ENCODE assay signal across 22 cellular contexts in genomic region chr10:84846646-84847045, GRCh38.
"Had no signal": no experiment of that assay in that cellular context is flagged by ENCODE, and none has a peak within 500 bp of the region (broad histone marks: within the 10 kb centered on the region; RNA-seq: fewer than 3 reads in every experiment).

No MANE protein-coding gene starts in this region.

- H3K27me3 Mint-ChIP-seq: activated CD4-positive, alpha-beta memory T cell treated with anti-CD3 and anti-CD28 coated beads, Interleukin-2, amount 10 ng/mL, durations not matched to agents 7 days and 5 days; activated CD4-positive, alpha-beta T cell treated with anti-CD3 and anti-CD28 coated beads, Interleukin-2, amount 10 ng/mL, durations not matched to agents 7 days and 5 days had no signal

- H3K4me1 ChIP-seq: breast epithelium had no signal

- H3K27me3 ChIP-seq: breast epithelium, MG63 had no signal

- H3K36me3 ChIP-seq: breast epithelium, MG63 had no signal

- H3K27ac ChIP-seq: breast epithelium, VCaP had no signal

- H3K4me2 ChIP-seq: SK-N-SH had no signal

- H3K9me3 Mint-ChIP-seq: activated CD4-positive, alpha-beta memory T cell treated with anti-CD3 and anti-CD28 coated beads, Interleukin-2, amount 10 ng/mL, durations not matched to agents 7 days and 5 days; activated CD4-positive, alpha-beta T cell treated with anti-CD3 and anti-CD28 coated beads, Interleukin-2, amount 10 ng/mL, durations not matched to agents 7 days and 5 days; activated naive CD4-positive, alpha-beta T cell treated with anti-CD3 and anti-CD28 coated beads, Interleukin-2, amount 50 U/mL, for 24 hours had no signal

- H3K27ac Mint-ChIP-seq: activated CD4-positive, alpha-beta memory T cell treated with anti-CD3 and anti-CD28 coated beads, Interleukin-2, amount 10 ng/mL, durations not matched to agents 7 days and 5 days; activated CD4-positive, alpha-beta T cell treated with anti-CD3 and anti-CD28 coated beads, Interleukin-2, amount 10 ng/mL, durations not matched to agents 7 days and 5 days; activated naive CD4-positive, alpha-beta T cell treated with anti-CD3 and anti-CD28 coated beads, Interleukin-2, amount 50 U/mL, for 24 hours had no signal

- H3K4me3 Mint-ChIP-seq: activated CD4-positive, alpha-beta memory T cell treated with anti-CD3 and anti-CD28 coated beads, Interleukin-2, amount 10 ng/mL, durations not matched to agents 7 days and 5 days; activated CD4-positive, alpha-beta T cell treated with anti-CD3 and anti-CD28 coated beads, Interleukin-2, amount 10 ng/mL, durations not matched to agents 7 days and 5 days; activated naive CD4-positive, alpha-beta T cell treated with anti-CD3 and anti-CD28 coated beads, Interleukin-2, amount 50 U/mL, for 24 hours had no signal

- ATAC-seq: HepG2, Right ventricle myocardium inferior had no signal

- H3K36me3 Mint-ChIP-seq: activated naive CD4-positive, alpha-beta T cell treated with anti-CD3 and anti-CD28 coated beads, Interleukin-2, amount 50 U/mL, for 24 hours had no signal

- DNase-seq: activated CD4-positive, alpha-beta memory T cell treated with anti-CD3 and anti-CD28 coated beads, Interleukin-2, amount 10 ng/mL, durations not matched to agents 7 days and 5 days; activated CD4-positive, alpha-beta T cell treated with anti-CD3 and anti-CD28 coated beads, Interleukin-2, amount 10 ng/mL, durations not matched to agents 7 days and 5 days; activated CD4-positive, CD25-positive, alpha-beta regulatory T cell; aorta; MG63; MV-4-11; NCI-H1092 treated with DMSO at 0.1 percent for 48 hours; NCI-H1694 treated with DMSO at 0.1 percent for 48 hours; NCI-H2029 treated with DMSO at 0.1 percent for 48 hours; NCI-H2171; NCI-H345; NCI-H510A treated with DMSO at 0.1 percent for 48 hours; NCI-H774; NK-92 treated with Interleukin-12 subunit alpha and Interleukin-12 subunit beta, amount 100 ng/mL, for 24 hours; OCI-M1; SK-N-SH; T-helper 1 cell had no signal

- H3K4me3 ChIP-seq: breast epithelium, MG63 had no signal

- H3K4me1 Mint-ChIP-seq: activated CD4-positive, alpha-beta memory T cell treated with anti-CD3 and anti-CD28 coated beads, Interleukin-2, amount 10 ng/mL, durations not matched to agents 7 days and 5 days; activated CD4-positive, alpha-beta T cell treated with anti-CD3 and anti-CD28 coated beads, Interleukin-2, amount 10 ng/mL, durations not matched to agents 7 days and 5 days; activated naive CD4-positive, alpha-beta T cell treated with anti-CD3 and anti-CD28 coated beads, Interleukin-2, amount 50 U/mL, for 24 hours had no signal

- H3K9ac ChIP-seq: SK-N-SH had no signal
